Comparison of ENCODE assay signal across 8 cellular contexts in the genomic region with DNA sequence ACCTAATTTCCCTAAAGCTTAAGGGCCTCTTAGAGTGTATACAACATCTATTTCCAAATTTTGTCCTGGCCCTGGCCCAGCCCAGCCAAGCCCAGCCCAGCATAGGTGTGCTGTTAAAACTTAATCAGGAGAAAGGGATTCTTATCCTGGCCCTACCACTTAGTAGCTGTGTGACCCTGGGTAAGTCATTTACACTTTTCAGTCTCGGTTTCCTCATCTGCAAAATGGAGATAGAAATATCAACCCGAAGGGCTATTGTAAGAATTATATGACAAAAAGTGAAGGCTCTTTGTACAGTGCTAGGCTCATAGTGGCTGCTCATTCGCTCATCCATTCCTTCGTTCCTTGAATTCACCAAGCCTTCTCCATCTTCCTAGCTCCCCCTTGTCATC. TPM values are rescaled to one million over a fixed set of nuclear protein-coding genes. Genes with fewer than 3 reads are reported as not detected.
DNase-seq lines count a peak whose midpoint lies in the region; ATAC-seq and TF ChIP-seq lines count a peak whose summit lies in the region.

No MANE protein-coding gene starts in this region.

- intact Hi-C loops in Panc1 (cut with micrococcal nuclease; ENCODE audit: unreplicated experiment) (no loop called here), esophagus muscularis mucosa (cut with DNase I) (no loop called here), head of caudate nucleus (cut with DNase I) (no loop called here)

- no peak for DNase-seq in GM06990 (ENCODE audit: extremely low read depth, insufficient read length)
- no peak for DNase-seq in Panc1 (ENCODE audit: low read depth, low spot score)
- no peak for DNase-seq in esophagus muscularis mucosa (ENCODE audit: extremely low spot score)
- DNase-seq in activated CD4-positive, CD25-positive, alpha-beta regulatory T cell (lab: John Stamatoyannopoulos, UW): no peak
- no peak for DNase-seq in head of caudate nucleus

- H3K4me3 ChIP-seq in GM06990 (replicated peaks; ENCODE audit: low read depth, low read length) (peak overlapping the region; percentile 94), Panc1 (ENCODE audit: low read depth in 2 of 2, low read length in 2 of 2) (peak overlapping the region; percentile 94 to 97), esophagus muscularis mucosa (peak overlapping the region; percentile 75 to 95 (median 88)), parathyroid adenoma (ENCODE audit: low read depth, low read length) (peak overlapping the region; percentile 84)

- CTCF ChIA-PET in Panc1 (lab: Charles Lee): no interaction called here

- POLR2A ChIA-PET in Panc1 (lab: Charles Lee): interaction anchor here (0.6 kb wide), 1 partner anchor 226 kb away, joined by 10 read pairs; no protein-coding TSS in a partner anchor

- BruUV-seq in Panc1 (replicated peaks; lab: Mats Ljungman, UMichigan): TSS peak; percentile 91

- TF ChIP-seq CTCF in GM06990 (IDR thresholded peaks at IDR 0.05; ENCODE audit: insufficient read depth, low read length, poor library complexity, severe bottlenecking) (no peak), Panc1 (IDR thresholded peaks at IDR 0.05) (no peak), esophagus muscularis mucosa (IDR thresholded peaks at IDR 0.05) (no peak), parathyroid adenoma (IDR thresholded peaks at IDR 0.05) (no peak)

- H3K27ac ChIP-seq in Panc1 (ENCODE audit: low read length): peak overlapping the region; percentile 89
- peak overlapping the region; percentile 80 to 92 (median 84) for H3K27ac ChIP-seq in esophagus muscularis mucosa (replicated peaks in 1 of 4)
- peak overlapping the region; percentile 84 for H3K27ac ChIP-seq in parathyroid adenoma

- H3K27me3 ChIP-seq in GM06990 (replicated peaks; ENCODE audit: control insufficient read depth, insufficient read depth, low read length) (no peaks in the 10 kb centered on the region), Panc1 (ENCODE audit: control insufficient read depth, insufficient read depth, low read length) (no peaks in the 10 kb centered on the region), esophagus muscularis mucosa (no peaks in the 10 kb centered on the region), parathyroid adenoma (ENCODE audit: control insufficient read depth, insufficient read depth, low read length) (no peaks in the 10 kb centered on the region)

- TF ChIP-seq EP300 in esophagus muscularis mucosa (IDR thresholded peaks at IDR 0.05): no peak

- H3K79me2 ChIP-seq in parathyroid adenoma: no peaks in the 10 kb centered on the region

- H3K9me3 ChIP-seq in Panc1 (ENCODE audit: control insufficient read depth, insufficient read depth, low read depth, low read length): no peaks in the 10 kb centered on the region
- H3K9me3 ChIP-seq in esophagus muscularis mucosa: no peaks in the 10 kb centered on the region
- H3K9me3 ChIP-seq in parathyroid adenoma (ENCODE audit: control insufficient read depth, low read length): no peaks in the 10 kb centered on the region

- H2AFZ ChIP-seq in parathyroid adenoma: peak overlapping the region; percentile 91

- no peak overlapping the region for H3K9ac ChIP-seq in parathyroid adenoma

- peaks cover 5% of the 10 kb centered on the region; the same call in 1 of the 2 replicates for H3K4me1 ChIP-seq in Panc1 (ENCODE audit: control insufficient read depth, insufficient read depth, low read length)
- peaks cover 8 to 27% (median 24%) of the 10 kb centered on the region in 4 donors for H3K4me1 ChIP-seq in esophagus muscularis mucosa
- H3K4me1 ChIP-seq in parathyroid adenoma: peaks cover 7% of the 10 kb centered on the region

- in situ Hi-C loops in Panc1 (cut with HindIII; ENCODE audit: low pct_unique_long_range_greater_than_20kb, low sequenced_read_pairs): no loop called here

- WGBS in esophagus muscularis mucosa: 26% methylated on average over 4 of the region's 4 CpGs

- TF ChIP-seq POLR2A in esophagus muscularis mucosa (IDR thresholded peaks at IDR 0.05; ENCODE audit: low read depth): no peak

- peaks cover 6% of the 10 kb centered on the region; the same call in 1 of the 2 replicates for H3K36me3 ChIP-seq in GM06990 (ENCODE audit: control insufficient read depth, insufficient read depth, low read length)
- peaks cover 3% of the 10 kb centered on the region; the same call in 1 of the 2 replicates for H3K36me3 ChIP-seq in Panc1 (ENCODE audit: control insufficient read depth, insufficient read depth, low read length)
- peaks cover 0 to 23% (median 18%) of the 10 kb centered on the region in 4 donors for H3K36me3 ChIP-seq in esophagus muscularis mucosa
- no peaks in the 10 kb centered on the region for H3K36me3 ChIP-seq in parathyroid adenoma (ENCODE audit: control insufficient read depth, insufficient read depth, low read length)

- peak overlapping the region; percentile 71 for H3K4me2 ChIP-seq in parathyroid adenoma (ENCODE audit: low read length)

- ATAC-seq in Panc1: no peak
- no peak for ATAC-seq in HG02623 (IDR thresholded peaks at IDR 0.05; ENCODE audit: unreplicated experiment)
- no peak for ATAC-seq in HG03139 (IDR thresholded peaks at IDR 0.05; ENCODE audit: unreplicated experiment)

RNA-seq across cellular contexts. Expression of a gene that starts 0.4 kb away (rescaled TPM):
- total RNA-seq in Panc1 (2021; ENCODE audit: unreplicated experiment) (23.1 TPM), esophagus muscularis mucosa (1 to 10 TPM; 6.0 to 7.5 (median 6.9) TPM)
- polyA plus RNA-seq in Panc1 (2012; ENCODE audit: insufficient read length): 19.3 TPM

RNA-seq across cellular contexts. Expression of a gene that starts 0.8 kb away (rescaled TPM):
- total RNA-seq in Panc1 (2021; ENCODE audit: unreplicated experiment): 23.5 TPM
- polyA plus RNA-seq in Panc1 (2012; ENCODE audit: insufficient read length): 11.8 TPM
- 10 to 100 TPM; 16.9 to 26.6 (median 21.2) TPM for total RNA-seq in esophagus muscularis mucosa
